21 cellular contexts compared by ENCODE assay signal in genomic region chr12:93000026-93000425, GRCh38.
DNase-seq lines count a peak whose midpoint lies in the region; ATAC-seq, FAIRE-seq and TF ChIP-seq lines count a peak whose summit lies in the region.
"Had no signal": no experiment of that assay in that cellular context is flagged by ENCODE, and none has a peak within 500 bp of the region (broad histone marks: within the 10 kb centered on the region; RNA-seq: fewer than 3 reads in every experiment).

No MANE protein-coding gene starts in this region.

- H3K14ac ChIP-seq in IMR-90 (replicated peaks; ENCODE audit: low read depth, low read length) (no peak overlapping the region), trophoblast cell (ENCODE audit: low read length) (no peak overlapping the region)

- H3K27ac ChIP-seq in IMR-90 (ENCODE audit: insufficient read depth, low read length) (no peak overlapping the region), K562 (ENCODE audit: extremely low read depth, low read depth, low read length) (no peak overlapping the region), foreskin keratinocyte (peak overlapping the region; percentile 69), trophoblast cell (ENCODE audit: low read depth, low read length) (no peak overlapping the region), left ventricle myocardium inferior (replicated peaks) (no peak overlapping the region), endodermal cell (ENCODE audit: low read depth, low read length) (no peak overlapping the region)
- H3K27ac ChIP-seq: Peyer's patch, SJCRH30 had no signal

- H3K4me3 Mint-ChIP-seq in progenitor cell of endocrine pancreas (ENCODE audit: low read depth) (no peak overlapping the region), endodermal cell (no peak overlapping the region)
- H3K4me3 Mint-ChIP-seq: CD8-positive, alpha-beta T cell had no signal

- no peak overlapping the region for H2AK9ac ChIP-seq in IMR-90 (replicated peaks; ENCODE audit: low read depth, low read length, poor library complexity)

- H3K23ac ChIP-seq in IMR-90 (ENCODE audit: low read depth, low read length) (no peak overlapping the region), trophoblast cell (ENCODE audit: low read length) (no peak overlapping the region)

- no peak for FAIRE-seq in K562 (lab: Jason Lieb, UNC)
- FAIRE-seq: G401.6, GM18507 had no signal

- H4K8ac ChIP-seq in IMR-90 (ENCODE audit: low read depth in 2 of 2, low read length in 2 of 2) (no peak overlapping the region), trophoblast cell (ENCODE audit: low read depth, low read length) (no peak overlapping the region)

- H4K20me1 ChIP-seq in IMR-90 (ENCODE audit: insufficient read depth, low read length) (no peaks in the 10 kb centered on the region), K562 (replicated peaks; ENCODE audit: control insufficient read depth, insufficient read depth, low read length) (no peaks in the 10 kb centered on the region)

- TF ChIP-seq POLR2A in IMR-90 (IDR thresholded peaks at IDR 0.05; ENCODE audit: low read depth, low read length) (no peak), K562 (conservative IDR thresholded peaks at IDR 0.05) (no peak)

- H4K5ac ChIP-seq in IMR-90 (ENCODE audit: low read depth, low read length) = no peak overlapping the region

- no peak overlapping the region for H2BK5ac ChIP-seq in IMR-90 (ENCODE audit: low read depth, low read length, poor library complexity, severe bottlenecking)
- H2BK5ac ChIP-seq in trophoblast cell (ENCODE audit: low read depth, low read length, poor library complexity) = no peak overlapping the region

- no peaks in the 10 kb centered on the region for H3K9me3 Mint-ChIP-seq in progenitor cell of endocrine pancreas (ENCODE audit: low read depth)
- peaks cover 3% of the 10 kb centered on the region for H3K9me3 Mint-ChIP-seq in endodermal cell
- H3K9me3 Mint-ChIP-seq: CD8-positive, alpha-beta T cell had no signal

- H2BK15ac ChIP-seq in IMR-90 (ENCODE audit: low read depth, low read length) = no peak overlapping the region

- H2BK20ac ChIP-seq in IMR-90 (ENCODE audit: low read depth, low read length) = peak overlapping the region; percentile 10; the same call in 1 of the 2 replicates

- CTCF ChIA-PET in IMR-90 (lab: Yijun Ruan, JAX) = no interaction called here
- CTCF ChIA-PET in K562 (lab: Yijun Ruan, JAX; ENCODE audit: low intra/inter-chr PET ratio) = no interaction called here

- H3K9me1 ChIP-seq in IMR-90 (ENCODE audit: insufficient read depth, low read length) (peaks cover 3% of the 10 kb centered on the region; the same call in 1 of the 2 replicates), K562 (ENCODE audit: control insufficient read depth, insufficient read depth, low read length) (no peaks in the 10 kb centered on the region)

- no peak overlapping the region for H3K4ac ChIP-seq in IMR-90 (ENCODE audit: low read depth, low read length)
- H3K4ac ChIP-seq in trophoblast cell (ENCODE audit: low read depth, low read length) = no peak overlapping the region

- no peak overlapping the region for H4K12ac ChIP-seq in trophoblast cell (ENCODE audit: low read depth, low read length)

- no peak overlapping the region for H2BK12ac ChIP-seq in trophoblast cell (ENCODE audit: low read length)

- H3K79me2 ChIP-seq in K562 (ENCODE audit: control insufficient read depth, insufficient read depth, low read length) (no peaks in the 10 kb centered on the region), trophoblast cell (ENCODE audit: control insufficient read depth, insufficient read depth, low read length, poor library complexity) (no peaks in the 10 kb centered on the region)

- no peak for DNase-seq in IMR-90
- no peak for DNase-seq in K562 (ENCODE audit: extremely low read depth in 1 of 4, low spot score in 3 of 4)
- DNase-seq in foreskin keratinocyte = peak; percentile 70 to 88
- DNase-seq in trophoblast cell = peak; percentile 45 to 79
- no peak for DNase-seq in left ventricle myocardium inferior
- no peak for DNase-seq in progenitor cell of endocrine pancreas (ENCODE audit: low spot score, unreplicated experiment)
- no peak for DNase-seq in stimulated activated CD4-positive, alpha-beta T cell treated with anti-CD3 and anti-CD28 coated beads, Interleukin-1b, Interleukin-23, amount 100 ng/mL, for 48 hours
- DNase-seq in endodermal cell = no peak
- DNase-seq: AML-193; C1 segment of cervical spinal cord; Calu3; CD8-positive, alpha-beta T cell; NCI-H1092 treated with DMSO at 0.1 percent for 48 hours; NCI-H1436 treated with DMSO at 0.1 percent for 48 hours; NCI-H2029; NCI-H2227 treated with DMSO at 0.1 percent for 48 hours; NCI-H510A; Peyer's patch; SJCRH30 had no signal

- H3K4me3 ChIP-seq in IMR-90 (ENCODE audit: insufficient read depth, low read depth, low read length) (no peak overlapping the region), K562 (no peak overlapping the region), trophoblast cell (ENCODE audit: low read depth, low read length) (no peak overlapping the region), left ventricle myocardium inferior (no peak overlapping the region), endodermal cell (ENCODE audit: low read length) (no peak overlapping the region)
- H3K4me3 ChIP-seq: Peyer's patch, SJCRH30 had no signal

- H4K91ac ChIP-seq in IMR-90 (ENCODE audit: insufficient read depth, low read depth, low read length) (no peak overlapping the region), trophoblast cell (ENCODE audit: low read depth, low read length) (no peak overlapping the region)

- TF ChIP-seq EP300 in K562 (IDR thresholded peaks at IDR 0.05; ENCODE audit: low read length) = no peak

- H3K36me3 Mint-ChIP-seq in progenitor cell of endocrine pancreas (ENCODE audit: insufficient read depth) (no peaks in the 10 kb centered on the region), endodermal cell (ENCODE audit: low read depth) (peaks cover 2% of the 10 kb centered on the region)
- H3K36me3 Mint-ChIP-seq: CD8-positive, alpha-beta T cell had no signal

- H3K4me2 ChIP-seq in IMR-90 (ENCODE audit: low read depth, low read length) = no peak overlapping the region
- no peak overlapping the region for H3K4me2 ChIP-seq in K562 (ENCODE audit: insufficient read depth, low read length)
- no peak overlapping the region for H3K4me2 ChIP-seq in trophoblast cell (ENCODE audit: low read length)

- H3K4me1 Mint-ChIP-seq in progenitor cell of endocrine pancreas (ENCODE audit: low read depth) (peaks cover 29% of the 10 kb centered on the region), endodermal cell (peaks cover 30% of the 10 kb centered on the region)

- POLR2A ChIA-PET in IMR-90 (lab: Charles Lee; ENCODE audit: unreplicated experiment) = no interaction called here
- POLR2A ChIA-PET in K562 (lab: Yijun Ruan, JAX) = no interaction called here

- no peaks in the 10 kb centered on the region for H3K27me3 Mint-ChIP-seq in progenitor cell of endocrine pancreas
- H3K27me3 Mint-ChIP-seq in endodermal cell (ENCODE audit: insufficient read depth) = no peaks in the 10 kb centered on the region

- no peak overlapping the region for H2AFZ ChIP-seq in IMR-90 (replicated peaks; ENCODE audit: low read length, poor library complexity)
- 0 out of 2 replicates have a peak overlapping the region, but pooled peaks have one; percentile 8 for H2AFZ ChIP-seq in K562 (ENCODE audit: low read depth, low read length)
- H2AFZ ChIP-seq in trophoblast cell (ENCODE audit: insufficient read depth, low read length, poor library complexity) = no peak overlapping the region

- TF ChIP-seq RAD21 in IMR-90 (IDR thresholded peaks at IDR 0.05; ENCODE audit: low read length) = no peak
- no peak for TF ChIP-seq RAD21 in K562 (CRISPR knock-in tag; conservative IDR thresholded peaks at IDR 0.05 in 1 of 2, IDR thresholded peaks at IDR 0.05 in 1 of 2)

- BruUV-seq in IMR-90 (replicated peaks; lab: Mats Ljungman, UMichigan) (no TSS peak), K562 (replicated peaks; lab: Mats Ljungman, UMichigan) (no TSS peak)

- intact Hi-C loops in IMR-90 (cut with micrococcal nuclease) = no loop called here
- intact Hi-C loops in K562 (cut with micrococcal nuclease) = no loop called here
- intact Hi-C loops in left ventricle myocardium inferior (cut with micrococcal nuclease) = no loop called here

- WGBS in IMR-90 (ENCODE audit: extremely low coverage in 2 of 2, insufficient read length in 1 of 2), 2 experiments = 100% methylated on average over 1 of the region's 5 CpGs; no CpG with 5 or more reads in 1 of the 2 experiments
- 60% methylated on average over 5 of the region's 5 CpGs for WGBS in K562 (ENCODE audit: insufficient coverage, low coverage, missing lambda C conversion rate)
- WGBS in trophoblast cell (ENCODE audit: extremely low coverage, insufficient coverage, insufficient read length) = no CpG with 5 or more reads among the region's 5 CpGs
- 93 to 100% methylated on average over 3 to 5 of the region's 5 CpGs for WGBS in endodermal cell (ENCODE audit: insufficient coverage in 1 of 2, insufficient read length in 1 of 2), 2 experiments

- H3K36me3 ChIP-seq in IMR-90 (ENCODE audit: control insufficient read depth, insufficient read depth, low read length) (no peaks in the 10 kb centered on the region), K562 (ENCODE audit: control insufficient read depth, insufficient read depth, low read length) (no peaks in the 10 kb centered on the region), trophoblast cell (ENCODE audit: control insufficient read depth in 1 of 2, insufficient read depth in 2 of 2, low read length in 2 of 2) (no peaks in the 10 kb centered on the region), left ventricle myocardium inferior (no peaks in the 10 kb centered on the region), endodermal cell (ENCODE audit: control insufficient read depth, insufficient read depth, low read length) (no peaks in the 10 kb centered on the region)
- H3K36me3 ChIP-seq: Peyer's patch, SJCRH30 had no signal

- H3K18ac ChIP-seq in IMR-90 (ENCODE audit: low read depth, low read length) = no peak overlapping the region
- H3K18ac ChIP-seq in trophoblast cell (ENCODE audit: low read length) = no peak overlapping the region

- no peak overlapping the region for H3K56ac ChIP-seq in IMR-90 (ENCODE audit: extremely low read depth, insufficient read depth, low read length)

- H3K4me1 ChIP-seq in IMR-90 (ENCODE audit: control insufficient read depth, insufficient read depth, low read length) (peaks cover 3% of the 10 kb centered on the region), K562 (replicated peaks in 1 of 2; ENCODE audit: control insufficient read depth in 2 of 2, insufficient read depth in 2 of 2, low read length in 2 of 2) (peaks cover 0 to 9% of the 10 kb centered on the region in 2 experiments; a peak in 3 of 5 replicates), foreskin keratinocyte (peaks cover 19% of the 10 kb centered on the region), trophoblast cell (ENCODE audit: control insufficient read depth in 1 of 2, insufficient read depth in 2 of 2, low read length in 2 of 2) (no peaks in the 10 kb centered on the region), left ventricle myocardium inferior (peaks cover 11% of the 10 kb centered on the region), endodermal cell (ENCODE audit: control insufficient read depth, insufficient read depth, low read length) (peaks cover 16% of the 10 kb centered on the region)
- H3K4me1 ChIP-seq: Peyer's patch, SJCRH30 had no signal

- H3K9ac ChIP-seq in IMR-90 (ENCODE audit: low read depth, low read length) (no peak overlapping the region), K562 (ENCODE audit: insufficient read depth in 1 of 2, low read depth in 2 of 2, low read length in 2 of 2) (no peak overlapping the region), trophoblast cell (ENCODE audit: low read length) (no peak overlapping the region), endodermal cell (ENCODE audit: extremely low read depth, low read length, poor library complexity, severe bottlenecking) (no peak overlapping the region)

- H2AK5ac ChIP-seq in IMR-90 (ENCODE audit: low read depth, low read length) (no peak overlapping the region), trophoblast cell (ENCODE audit: low read length) (no peak overlapping the region)

- ATAC-seq in IMR-90 (ENCODE audit: low read depth) (no peak), K562 (no peak), foreskin keratinocyte (peak; percentile 74)
- ATAC-seq: CD8-positive, alpha-beta T cell had no signal

- dilution Hi-C loops in IMR-90 (cut with HindIII; ENCODE audit: low sequenced_read_pairs, unreplicated experiment) = no loop called here

- H3K9me3 ChIP-seq in IMR-90 (ENCODE audit: control insufficient read depth, insufficient read depth, low read length) (no peaks in the 10 kb centered on the region), K562 (replicated peaks; ENCODE audit: control insufficient read depth, insufficient read depth, low read depth, low read length) (no peaks in the 10 kb centered on the region), trophoblast cell (ENCODE audit: insufficient read depth, low read depth, low read length) (no peaks in the 10 kb centered on the region), left ventricle myocardium inferior (replicated peaks) (no peaks in the 10 kb centered on the region), endodermal cell (ENCODE audit: control insufficient read depth, low read length) (no peaks in the 10 kb centered on the region)
- H3K9me3 ChIP-seq: Peyer's patch, SJCRH30 had no signal

- H3K27ac Mint-ChIP-seq in progenitor cell of endocrine pancreas (no peak overlapping the region), endodermal cell (no peak overlapping the region)
- H3K27ac Mint-ChIP-seq: CD8-positive, alpha-beta T cell had no signal

- H3K79me1 ChIP-seq in IMR-90 (ENCODE audit: low read depth in 1 of 2, low read length in 2 of 2) (no peaks in the 10 kb centered on the region), trophoblast cell (ENCODE audit: low read length) (no peaks in the 10 kb centered on the region)

- no peak for TF ChIP-seq CTCF in IMR-90 (conservative IDR thresholded peaks at IDR 0.05; ENCODE audit: low read depth, low read length)
- TF ChIP-seq CTCF in K562 (IDR thresholded peaks at IDR 0.05 in 2 of 3, conservative IDR thresholded peaks at IDR 0.05 in 1 of 3; ENCODE audit: insufficient read depth in 2 of 3, low read depth in 1 of 3, low read length in 3 of 3) = no peak
- TF ChIP-seq CTCF in foreskin keratinocyte (conservative IDR thresholded peaks at IDR 0.05) = no peak
- TF ChIP-seq CTCF in left ventricle myocardium inferior (IDR thresholded peaks at IDR 0.05; ENCODE audit: borderline replicate concordance) = no peak
- TF ChIP-seq CTCF in progenitor cell of endocrine pancreas (IDR thresholded peaks at IDR 0.05; ENCODE audit: unreplicated experiment) = no peak
- no peak for TF ChIP-seq CTCF in endodermal cell (conservative IDR thresholded peaks at IDR 0.05)

- H3K27me3 ChIP-seq in IMR-90 (ENCODE audit: control insufficient read depth, insufficient read depth, low read length) (no peaks in the 10 kb centered on the region), K562 (ENCODE audit: control insufficient read depth in 2 of 2, insufficient read depth in 2 of 2, low read length in 2 of 2) (no peaks in the 10 kb centered on the region), foreskin keratinocyte (no peaks in the 10 kb centered on the region), trophoblast cell (ENCODE audit: insufficient read depth, low read length) (no peaks in the 10 kb centered on the region), left ventricle myocardium inferior (ENCODE audit: low read depth) (no peaks in the 10 kb centered on the region), endodermal cell (ENCODE audit: control insufficient read depth, insufficient read depth, low read length, poor library complexity, severe bottlenecking) (no peaks in the 10 kb centered on the region)
- H3K27me3 ChIP-seq: Peyer's patch, SJCRH30 had no signal

- in situ Hi-C loops in IMR-90 (cut with MboI; ENCODE audit: low sequenced_read_pairs) (no loop called here), K562 (cut with MboI) (no loop called here)

- H2BK120ac ChIP-seq in IMR-90 (ENCODE audit: low read depth, low read length) = peak overlapping the region; percentile 20; the same call in 1 of the 2 replicates
- H2BK120ac ChIP-seq in trophoblast cell (ENCODE audit: insufficient read depth, low read length, poor library complexity) = no peak overlapping the region

Comparison
In these comparisons a context has a peak if more than half of its experiments do, and no peak if none do; other contexts are left out.
1. DNase-seq: peak in foreskin keratinocyte (2 of 2) and trophoblast cell (2 of 2); none in IMR-90 (single experiment), K562 (0 of 4), left ventricle myocardium inferior (single experiment), progenitor cell of endocrine pancreas (single experiment), stimulated activated CD4-positive, alpha-beta T cell treated with anti-CD3 and anti-CD28 coated beads, Interleukin-1b, Interleukin-23, amount 100 ng/mL, for 48 hours (single experiment) and endodermal cell (single experiment).